ENCODE assay signal across 14 cellular contexts in the genomic region with DNA sequence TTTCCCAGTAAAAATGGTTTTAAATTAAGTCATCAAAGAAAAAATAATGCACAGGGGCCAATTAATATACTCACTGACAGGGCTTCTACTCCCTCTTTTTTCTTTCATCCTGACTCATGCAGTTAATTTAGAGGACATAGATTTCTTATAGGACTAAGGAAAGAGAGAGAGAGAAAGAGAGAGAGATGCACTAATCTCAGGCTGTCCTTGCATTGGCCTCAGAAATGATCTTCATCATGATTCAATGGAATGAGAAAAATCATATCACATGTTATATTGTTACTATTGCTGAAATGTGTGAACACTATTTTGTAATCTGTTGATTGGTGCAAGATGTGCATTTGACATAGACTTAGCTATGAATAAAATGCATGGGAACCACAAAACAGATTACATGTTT.
"Had no signal": no experiment of that assay in that cellular context is flagged by ENCODE, and none has a peak within 500 bp of the region (broad histone marks: within the 10 kb centered on the region; RNA-seq: fewer than 3 reads in every experiment).

No MANE protein-coding gene starts in this region.

- DNase-seq: activated CD4-positive, alpha-beta T cell treated with anti-CD3 and anti-CD28 coated beads, Interleukin-2, amount 10 ng/mL, durations not matched to agents 7 days and 5 days; activated CD8-positive, alpha-beta memory T cell treated with anti-CD3 and anti-CD28 coated beads for 24 hours; activated naive CD4-positive, alpha-beta T cell; effector CD4-positive, alpha-beta T cell; esophagus squamous epithelium; left ventricle myocardium inferior; naive thymus-derived CD8-positive, alpha-beta T cell; pancreas; spleen; thyroid gland had no signal

- ATAC-seq: naive thymus-derived CD8-positive, alpha-beta T cell; pancreas; sciatic nerve; stimulated activated effector memory CD8-positive, alpha-beta T cell treated with anti-CD3 and anti-CD28 coated beads, Interleukin-12 subunit alpha, Interleukin-12 subunit beta, amount 100 ng/mL, for 72 hours had no signal

- H3K9me3 ChIP-seq: esophagus squamous epithelium, left ventricle myocardium inferior, pancreas, spleen, thyroid gland had no signal

- H3K27me3 ChIP-seq: cardiac muscle cell, esophagus squamous epithelium, pancreas, spleen, thyroid gland had no signal

- H3K4me1 ChIP-seq: esophagus squamous epithelium, left ventricle myocardium inferior, pancreas, spleen, thyroid gland had no signal

- H3K4me3 ChIP-seq: cardiac muscle cell, coronary artery, esophagus squamous epithelium, left ventricle myocardium inferior, pancreas, spleen, thyroid gland had no signal

- H3K36me3 ChIP-seq: cardiac muscle cell, esophagus squamous epithelium, left ventricle myocardium inferior, pancreas, spleen, thyroid gland had no signal

- H3K27ac ChIP-seq: cardiac muscle cell, coronary artery, esophagus squamous epithelium, left ventricle myocardium inferior, pancreas, spleen, thyroid gland had no signal
